Comparison of ENCODE assay signal across 12 cellular contexts in genomic region chr1:172137703-172138102, GRCh38.
"Had no signal": no experiment of that assay in that cellular context is flagged by ENCODE, and none has a peak within 500 bp of the region (broad histone marks: within the 10 kb centered on the region; RNA-seq: fewer than 3 reads in every experiment).

No MANE protein-coding gene starts in this region.

- H3K27me3 ChIP-seq: gastroesophageal sphincter, upper lobe of right lung had no signal

- H3K36me3 Mint-ChIP-seq: activated naive CD8-positive, alpha-beta T cell treated with anti-CD3 and anti-CD28 coated beads for 36 hours; stimulated activated naive B cell treated with anti-CD40 and anti-IgM and Interleukin-4, amounts not matched to agents 10 μg/mL and 1 μg/mL and 100 μg/mL, for 72 hours had no signal

- H3K27ac ChIP-seq: upper lobe of right lung had no signal

- DNase-seq: activated gamma-delta T cell treated with Interleukin-2 at 50 U/mL for 16 hours; activated naive CD8-positive, alpha-beta T cell treated with anti-CD3 and anti-CD28 coated beads for 36 hours; activated T-cell treated with anti-CD3 and anti-CD28 coated beads, Interleukin-2, amount 50 U/mL, for 48 hours; anterior cingulate cortex; kidney; small intestine; stimulated activated CD4-positive, alpha-beta T cell treated with anti-CD3 and anti-CD28 coated beads, Interleukin-1b, Interleukin-23, amount 100 ng/mL, for 48 hours; stimulated activated naive B cell treated with anti-CD40 and anti-IgM and Interleukin-4, amounts not matched to agents 10 μg/mL and 1 μg/mL and 100 μg/mL, for 72 hours; upper lobe of right lung had no signal

- H3K36me3 ChIP-seq: upper lobe of right lung had no signal

- H3K27ac Mint-ChIP-seq: activated naive CD8-positive, alpha-beta T cell treated with anti-CD3 and anti-CD28 coated beads for 36 hours; stimulated activated naive B cell treated with anti-CD40 and anti-IgM and Interleukin-4, amounts not matched to agents 10 μg/mL and 1 μg/mL and 100 μg/mL, for 72 hours; T-helper 2 cell treated with Interferon-gamma antibody and Interleukin-4, amounts not matched to agents 5 μg/mL and 100 μg/mL, for 36 hours had no signal

- H3K4me3 ChIP-seq: gastroesophageal sphincter, upper lobe of right lung had no signal

- H3K9me3 ChIP-seq: gastroesophageal sphincter, upper lobe of right lung had no signal

- ATAC-seq: activated CD4-positive, CD25-positive, alpha-beta regulatory T cell treated with anti-CD3 and anti-CD28 coated beads, Interleukin-2, amount 50 U/mL, for 24 hours; gastroesophageal sphincter; stimulated activated naive B cell treated with anti-CD40 and anti-IgM and Interleukin-4, amounts not matched to agents 10 μg/mL and 1 μg/mL and 100 μg/mL, for 72 hours; upper lobe of right lung had no signal

- H3K9me3 Mint-ChIP-seq: activated naive CD8-positive, alpha-beta T cell treated with anti-CD3 and anti-CD28 coated beads for 36 hours; stimulated activated naive B cell treated with anti-CD40 and anti-IgM and Interleukin-4, amounts not matched to agents 10 μg/mL and 1 μg/mL and 100 μg/mL, for 72 hours; T-helper 2 cell treated with Interferon-gamma antibody and Interleukin-4, amounts not matched to agents 5 μg/mL and 100 μg/mL, for 36 hours had no signal

- H3K4me3 Mint-ChIP-seq: activated naive CD8-positive, alpha-beta T cell treated with anti-CD3 and anti-CD28 coated beads for 36 hours; stimulated activated naive B cell treated with anti-CD40 and anti-IgM and Interleukin-4, amounts not matched to agents 10 μg/mL and 1 μg/mL and 100 μg/mL, for 72 hours; T-helper 2 cell treated with Interferon-gamma antibody and Interleukin-4, amounts not matched to agents 5 μg/mL and 100 μg/mL, for 36 hours had no signal

- H3K27me3 Mint-ChIP-seq: activated naive CD8-positive, alpha-beta T cell treated with anti-CD3 and anti-CD28 coated beads for 36 hours; stimulated activated naive B cell treated with anti-CD40 and anti-IgM and Interleukin-4, amounts not matched to agents 10 μg/mL and 1 μg/mL and 100 μg/mL, for 72 hours had no signal
